Comparison of ENCODE assay signal across 8 cellular contexts in the genomic region with DNA sequence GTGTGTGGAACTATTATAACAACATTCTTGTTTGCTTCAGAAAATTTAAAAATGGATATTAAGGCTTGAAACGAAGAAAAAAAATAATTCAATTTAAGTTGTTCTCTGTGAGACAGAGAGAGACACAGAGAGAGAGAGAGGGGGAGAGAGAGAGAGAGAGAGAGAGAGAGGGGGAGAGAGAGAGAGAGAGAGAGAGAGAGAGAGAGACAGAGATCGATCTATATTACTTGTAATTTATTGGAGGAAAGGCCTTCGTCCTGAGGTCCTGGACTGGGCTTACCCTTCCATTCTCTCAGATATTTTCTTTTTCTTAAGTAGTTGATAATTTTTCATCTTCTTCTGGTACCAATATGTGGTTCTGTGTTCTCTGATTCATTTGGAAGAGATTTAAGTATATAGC.
"Had no signal": no experiment of that assay in that cellular context is flagged by ENCODE, and none has a peak within 500 bp of the region (broad histone marks: within the 10 kb centered on the region; RNA-seq: fewer than 3 reads in every experiment).

No MANE protein-coding gene starts in this region.

- H3K4me1 ChIP-seq: HAP-1 had no signal

- H3K36me3 ChIP-seq: HAP-1 had no signal

- ATAC-seq: HCT116, K562 had no signal

- H3K9me3 ChIP-seq: HAP-1 had no signal

- H3K27ac ChIP-seq: HL-60 had no signal

- DNase-seq: GOT3, H7, IMR-90, KG1 had no signal

- H3K4me3 ChIP-seq: HAP-1, K562 had no signal
